ENCODE assay signal across 9 cellular contexts in the genomic region with DNA sequence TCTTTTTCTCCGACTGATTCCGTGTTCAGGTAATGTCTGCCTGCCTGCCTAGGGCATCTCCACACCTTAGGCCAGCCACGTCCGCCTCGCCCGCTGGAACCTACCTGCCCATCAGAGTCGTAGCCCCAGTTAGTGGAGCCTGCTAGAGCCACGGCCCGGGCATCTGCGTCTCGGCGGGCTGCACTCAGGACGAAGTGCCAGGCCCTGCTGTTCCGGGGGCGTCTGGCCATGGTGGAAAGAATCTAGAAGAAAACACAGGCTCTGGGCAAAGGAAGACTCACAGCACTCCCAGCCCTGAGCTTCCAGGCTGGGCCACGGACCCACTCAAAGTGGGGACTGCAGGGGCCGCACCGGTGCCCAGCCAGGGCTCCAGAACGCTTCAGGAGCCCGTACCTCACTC. TPM values are rescaled to one million over a fixed set of nuclear protein-coding genes. Genes with fewer than 3 reads are reported as not detected.
A peak's percentile ranks its signal among the peaks of the same experiment; 100 is the strongest.
DNase-seq lines count a peak whose midpoint lies in the region; ATAC-seq and TF ChIP-seq lines count a peak whose summit lies in the region.
"Had no signal": no experiment of that assay in that cellular context is flagged by ENCODE, and none has a peak within 500 bp of the region (broad histone marks: within the 10 kb centered on the region; RNA-seq: fewer than 3 reads in every experiment).

No MANE protein-coding gene starts in this region.

- H3K4me3 Mint-ChIP-seq in T-helper 17 cell: peak overlapping the region; percentile 92

- H3K27me3 ChIP-seq in DND-41 (ENCODE audit: insufficient read depth, low read length, poor library complexity) (no peaks in the 10 kb centered on the region), trophoblast cell (ENCODE audit: insufficient read depth, low read length) (no peaks in the 10 kb centered on the region)

- peak overlapping the region; percentile 5 for H2AK5ac ChIP-seq in trophoblast cell (ENCODE audit: low read length)

- H3K4me2 ChIP-seq in DND-41 (ENCODE audit: insufficient read depth, low read length): peak overlapping the region; percentile 95
- peak overlapping the region; percentile 91 for H3K4me2 ChIP-seq in trophoblast cell (ENCODE audit: low read length)

- H3K4me3 ChIP-seq in DND-41 (ENCODE audit: low read depth in 1 of 2, low read length in 2 of 2): peak overlapping the region; percentile 83 to 97; a peak in 3 of 4 replicates
- H3K4me3 ChIP-seq in foreskin fibroblast (ENCODE audit: low read depth in 1 of 2, low read length in 2 of 2): peak overlapping the region; percentile 76 to 79
- peak overlapping the region; percentile 82 for H3K4me3 ChIP-seq in trophoblast cell (ENCODE audit: low read depth, low read length)

- peaks cover 12% of the 10 kb centered on the region for H3K4me1 Mint-ChIP-seq in T-helper 17 cell

- no peak overlapping the region for H2BK5ac ChIP-seq in trophoblast cell (ENCODE audit: low read depth, low read length, poor library complexity)

- H4K12ac ChIP-seq in trophoblast cell (ENCODE audit: low read depth, low read length): peak overlapping the region; percentile 39

- H3K79me2 ChIP-seq in DND-41 (ENCODE audit: insufficient read depth, low read length): peaks cover 71% of the 10 kb centered on the region
- peaks cover 4% of the 10 kb centered on the region for H3K79me2 ChIP-seq in trophoblast cell (ENCODE audit: control insufficient read depth, insufficient read depth, low read length, poor library complexity)

- peaks cover 74% of the 10 kb centered on the region for H4K20me1 ChIP-seq in DND-41 (ENCODE audit: insufficient read depth, low read length)

- no peak overlapping the region for H2AFZ ChIP-seq in DND-41 (ENCODE audit: low read depth, low read length)
- H2AFZ ChIP-seq in trophoblast cell (ENCODE audit: insufficient read depth, low read length, poor library complexity): no peak overlapping the region

- no peak overlapping the region for H3K4ac ChIP-seq in trophoblast cell (ENCODE audit: low read depth, low read length)

- H3K36me3 ChIP-seq in DND-41 (ENCODE audit: insufficient read depth, low read length): peaks cover 68% of the 10 kb centered on the region
- peaks cover 45 to 55% of the 10 kb centered on the region in 2 experiments for H3K36me3 ChIP-seq in trophoblast cell (ENCODE audit: control insufficient read depth in 1 of 2, insufficient read depth in 2 of 2, low read length in 2 of 2)

- H4K91ac ChIP-seq in trophoblast cell (ENCODE audit: low read depth, low read length): peak overlapping the region; percentile 67

- H3K4me1 ChIP-seq in DND-41 (ENCODE audit: insufficient read depth, low read length) (peaks cover 48% of the 10 kb centered on the region), trophoblast cell (ENCODE audit: control insufficient read depth in 1 of 2, insufficient read depth in 2 of 2, low read length in 2 of 2) (peaks cover 8 to 21% of the 10 kb centered on the region in 2 experiments)

- H3K14ac ChIP-seq in trophoblast cell (ENCODE audit: low read length): no peak overlapping the region

- H2BK120ac ChIP-seq in trophoblast cell (ENCODE audit: insufficient read depth, low read length, poor library complexity): no peak overlapping the region

- ATAC-seq in DND-41 (ENCODE audit: insufficient read depth, low read depth) (no peak), T-helper 17 cell (no peak), GM19395 (IDR thresholded peaks at IDR 0.05; ENCODE audit: unreplicated experiment) (no peak)

- H3K79me1 ChIP-seq in trophoblast cell (ENCODE audit: low read length): no peaks in the 10 kb centered on the region

- H3K18ac ChIP-seq in trophoblast cell (ENCODE audit: low read length): peak overlapping the region; percentile 37

- no peak overlapping the region for H3K23ac ChIP-seq in trophoblast cell (ENCODE audit: low read length)

- H2BK12ac ChIP-seq in trophoblast cell (ENCODE audit: low read length): no peak overlapping the region

- H4K8ac ChIP-seq in trophoblast cell (ENCODE audit: low read depth, low read length): peak overlapping the region; percentile 5

- TF ChIP-seq CTCF in DND-41 (IDR thresholded peaks at IDR 0.05; ENCODE audit: borderline replicate concordance, extremely low read depth, low read length, poor library complexity, severe bottlenecking) (no peak), foreskin fibroblast (IDR thresholded peaks at IDR 0.05; ENCODE audit: low read depth, low read length) (no peak)

- H3K36me3 Mint-ChIP-seq in T-helper 17 cell (ENCODE audit: low read depth): peaks cover 3% of the 10 kb centered on the region

- no CpG with 5 or more reads among the region's 20 CpGs for WGBS in trophoblast cell (ENCODE audit: extremely low coverage, insufficient coverage, insufficient read length)

- DNase-seq in DND-41 (no peak), T-helper 17 cell (no peak), foreskin fibroblast (no peak), trophoblast cell (no peak), NCI-H1105 (lab: John Stamatoyannopoulos, UW) (no peak)
- no peak for DNase-seq in stimulated activated CD4-positive, alpha-beta T cell treated with anti-CD3 and anti-CD28 coated beads, Interleukin-12 subunit alpha, Interleukin-12 subunit beta, amount 100 ng/mL, for 4 hours
- no peak for DNase-seq in stimulated activated CD4-positive, alpha-beta T cell treated with anti-CD3 and anti-CD28 coated beads, Interleukin-2, amount 100 ng/mL, for 48 hours
- DNase-seq: hypothalamus had no signal

- H3K27ac ChIP-seq in DND-41 (ENCODE audit: low read length) (peak overlapping the region; percentile 64; the same call in 1 of the 2 replicates), trophoblast cell (ENCODE audit: low read depth, low read length) (no peak overlapping the region)

- no peaks in the 10 kb centered on the region for H3K27me3 Mint-ChIP-seq in T-helper 17 cell

- H3K9ac ChIP-seq in DND-41 (ENCODE audit: low read depth, low read length): peak overlapping the region; percentile 83
- H3K9ac ChIP-seq in trophoblast cell (ENCODE audit: low read length): peak overlapping the region; percentile 73

- H3K27ac Mint-ChIP-seq in T-helper 17 cell: peak overlapping the region; percentile 78

- H3K9me3 ChIP-seq in DND-41 (ENCODE audit: insufficient read depth, low read length, severe bottlenecking) (no peaks in the 10 kb centered on the region), T-helper 17 cell (ENCODE audit: control insufficient read depth, low read length, poor library complexity, severe bottlenecking) (no peaks in the 10 kb centered on the region), trophoblast cell (ENCODE audit: insufficient read depth, low read depth, low read length) (no peaks in the 10 kb centered on the region)

RNA-seq across cellular contexts. Expression of gene SPSB3, which starts 1.1 kb away (rescaled TPM):
- 100 to 1,000 TPM in 1 of 2 donors, 10 to 100 TPM in 1; 92.2 to 101 TPM for total RNA-seq in T-helper 17 cell
- 33.2 and 35.2 TPM in 2 replicates for polyA plus RNA-seq in trophoblast cell (2013)

RNA-seq across cellular contexts. Expression of gene NUBP2, which starts 1.5 kb away (rescaled TPM):
- 10 to 100 TPM; 41.7 to 44.9 TPM for total RNA-seq in T-helper 17 cell
- polyA plus RNA-seq in trophoblast cell (2013): 44.4 and 44.6 TPM in 2 replicates

RNA-seq across cellular contexts. Expression of gene MRPS34, which starts 8.3 kb away (rescaled TPM):
- 10 to 100 TPM; 45.1 to 57.5 TPM for total RNA-seq in T-helper 17 cell
- 94.3 and 98.1 TPM in 2 replicates for polyA plus RNA-seq in trophoblast cell (2013)

RNA-seq across cellular contexts. Expression of gene EME2, which starts 8.6 kb away (rescaled TPM):
- 10 to 100 TPM; 30.6 to 30.8 TPM for total RNA-seq in T-helper 17 cell
- polyA plus RNA-seq in trophoblast cell (2013): 3.6 and 4.3 TPM in 2 replicates

RNA-seq across cellular contexts. Expression of gene NME3, which starts 9.9 kb away (rescaled TPM):
- 10 to 100 TPM; 54.0 to 61.9 TPM for total RNA-seq in T-helper 17 cell
- polyA plus RNA-seq in trophoblast cell (2013): 31.6 TPM in 2 replicates
